In the genomic region with DNA sequence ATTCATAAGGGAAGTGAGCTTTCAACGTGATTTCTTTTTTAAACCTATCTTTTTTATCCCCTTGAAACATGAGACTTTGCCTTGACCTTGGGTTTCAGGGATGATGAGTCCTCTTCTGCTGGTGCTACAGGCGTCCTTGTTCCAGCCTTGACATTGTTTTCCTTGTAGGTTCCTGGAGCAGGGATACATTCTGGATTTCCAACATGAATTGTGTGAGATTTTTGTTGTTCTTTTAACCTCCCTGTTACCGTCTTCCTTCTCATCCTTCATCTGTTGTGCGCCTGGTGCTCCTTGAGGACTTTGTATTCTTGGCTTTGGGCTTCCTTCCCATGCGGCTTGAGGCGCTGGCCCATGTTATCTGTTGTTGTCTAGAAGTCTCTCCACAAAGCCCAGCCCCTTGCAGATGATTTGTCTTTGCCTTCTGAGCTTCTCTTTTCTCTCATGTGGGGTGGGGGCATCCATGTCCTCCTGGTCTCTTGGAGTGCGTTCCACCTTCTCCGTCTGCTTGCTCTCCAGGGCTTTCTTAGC, we compare ENCODE assay signal across 17 cellular contexts.
DNase-seq lines count a peak whose midpoint lies in the region; TF ChIP-seq lines count a peak whose summit lies in the region.
"Had no signal": no experiment of that assay in that cellular context is flagged by ENCODE, and none has a peak within 500 bp of the region (broad histone marks: within the 10 kb centered on the region; RNA-seq: fewer than 3 reads in every experiment).

No MANE protein-coding gene starts in this region.

- H3K4me1 Mint-ChIP-seq in neural progenitor cell, result peaks cover 56% of the 10 kb centered on the region
- H3K4me1 Mint-ChIP-seq in type B pancreatic cell (ENCODE audit: unreplicated experiment), result peaks cover 34% of the 10 kb centered on the region

- H4K20me1 ChIP-seq in OCI-LY1 (ENCODE audit: insufficient read depth, low read length) (no peaks in the 10 kb centered on the region), fibroblast of lung (ENCODE audit: control insufficient read depth, extremely low read depth, insufficient read depth, low read length) (no peaks in the 10 kb centered on the region), neural progenitor cell (ENCODE audit: low read depth) (no peaks in the 10 kb centered on the region)

- H3K9me3 ChIP-seq in OCI-LY1 (ENCODE audit: low read length) (no peaks in the 10 kb centered on the region), fibroblast of lung (ENCODE audit: control insufficient read depth, insufficient read depth, low read depth, low read length) (no peaks in the 10 kb centered on the region), neural progenitor cell (ENCODE audit: low read depth) (no peaks in the 10 kb centered on the region), transverse colon (no peaks in the 10 kb centered on the region), uterus (no peaks in the 10 kb centered on the region)
- H3K9me3 ChIP-seq: MG63, SK-N-SH had no signal

- H3K9me3 Mint-ChIP-seq in neural progenitor cell (no peaks in the 10 kb centered on the region), type B pancreatic cell (no peaks in the 10 kb centered on the region)

- H3K79me2 ChIP-seq in OCI-LY1 (ENCODE audit: insufficient read depth, low read length) (peaks cover 5% of the 10 kb centered on the region), fibroblast of lung (ENCODE audit: control insufficient read depth, insufficient read depth, low read length) (no peaks in the 10 kb centered on the region), neural progenitor cell (ENCODE audit: low read depth) (no peaks in the 10 kb centered on the region)

- H3K4me1 ChIP-seq in OCI-LY1 (ENCODE audit: insufficient read depth, low read length, severe bottlenecking), result peaks cover 89% of the 10 kb centered on the region
- H3K4me1 ChIP-seq in fibroblast of lung (ENCODE audit: control insufficient read depth, extremely low read depth, insufficient read depth, low read length), result no peaks in the 10 kb centered on the region
- H3K4me1 ChIP-seq in neural progenitor cell, result peaks cover 6% of the 10 kb centered on the region
- H3K4me1 ChIP-seq in transverse colon, result peaks cover 0 to 18% (median 11%) of the 10 kb centered on the region in 4 donors
- no peaks in the 10 kb centered on the region for H3K4me1 ChIP-seq in uterus

- DNase-seq in fibroblast of lung (ENCODE audit: low read depth in 2 of 2), result no peak
- DNase-seq in neural progenitor cell (ENCODE audit: low spot score), result no peak
- no peak for DNase-seq in type B pancreatic cell (ENCODE audit: extremely low spot score, unreplicated experiment)
- no peak for DNase-seq in transverse colon
- no peak for DNase-seq in T-helper 9 cell
- no peak for DNase-seq in uterus
- DNase-seq: CD4-positive, CD25-positive, alpha-beta regulatory T cell; EL; GF-D8; NCI-H2107; NCI-H446 treated with DMSO at 0.1 percent for 48 hours; NCI-H526 treated with DMSO at 0.1 percent for 48 hours; SIG-M5; SK-N-SH had no signal

- H3K27me3 Mint-ChIP-seq in neural progenitor cell (ENCODE audit: insufficient read depth, low read depth) (peaks cover 10% of the 10 kb centered on the region), type B pancreatic cell (peaks cover 4% of the 10 kb centered on the region)
- H3K27me3 Mint-ChIP-seq: CD4-positive, CD25-positive, alpha-beta regulatory T cell had no signal

- no peak overlapping the region for H2AFZ ChIP-seq in OCI-LY1 (ENCODE audit: low read length)
- no peak overlapping the region for H2AFZ ChIP-seq in fibroblast of lung (ENCODE audit: low read length)
- H2AFZ ChIP-seq in neural progenitor cell (replicated peaks), result no peak overlapping the region

- H3K9me2 ChIP-seq in OCI-LY1 (ENCODE audit: low read depth, low read length), result no peaks in the 10 kb centered on the region
- H3K9me2 ChIP-seq: SK-N-SH had no signal

- no peaks in the 10 kb centered on the region for H3K27me3 ChIP-seq in OCI-LY1 (ENCODE audit: insufficient read depth, low read length)
- H3K27me3 ChIP-seq in fibroblast of lung (ENCODE audit: control insufficient read depth, insufficient read depth, low read length), result no peaks in the 10 kb centered on the region
- H3K27me3 ChIP-seq in neural progenitor cell, result no peaks in the 10 kb centered on the region
- H3K27me3 ChIP-seq in transverse colon, result no peaks in the 10 kb centered on the region
- no peaks in the 10 kb centered on the region for H3K27me3 ChIP-seq in uterus
- H3K27me3 ChIP-seq: MG63 had no signal

- in situ Hi-C loops in transverse colon (cut with MboI; ENCODE audit: low pct_ligation_motif_present in 1 of 4, low pct_unique_long_range_greater_than_20kb in 1 of 4, low sequenced_read_pairs in 3 of 4), result loop anchor here in 1 of 4 donors (25.0 kb wide), 1 partner anchor 173 kb away; no protein-coding TSS in a partner anchor

- H3K36me3 ChIP-seq in OCI-LY1 (ENCODE audit: insufficient read depth, low read length) (peaks cover 37% of the 10 kb centered on the region), fibroblast of lung (ENCODE audit: control insufficient read depth, insufficient read depth, low read length) (no peaks in the 10 kb centered on the region), neural progenitor cell (no peaks in the 10 kb centered on the region), transverse colon (no peaks in the 10 kb centered on the region), uterus (no peaks in the 10 kb centered on the region)
- H3K36me3 ChIP-seq: MG63 had no signal

- H3K4me2 ChIP-seq in OCI-LY1 (ENCODE audit: low read length) (peak overlapping the region; percentile 33), fibroblast of lung (ENCODE audit: extremely low read depth, insufficient read depth, low read length) (peak overlapping the region; percentile 48), neural progenitor cell (no peak overlapping the region)
- H3K4me2 ChIP-seq: SK-N-SH had no signal

- TF ChIP-seq EP300 in transverse colon (IDR thresholded peaks at IDR 0.05; ENCODE audit: low read depth), result no peak

- WGBS in transverse colon (ENCODE audit: low coverage in 1 of 2), 2 donors, result 90 to 95% methylated on average over 4 to 8 of the region's 8 CpGs

- no peak for TF ChIP-seq POLR2A in transverse colon (IDR thresholded peaks at IDR 0.05)
- TF ChIP-seq POLR2A in uterus (IDR thresholded peaks at IDR 0.05), result no peak

- H3K27ac Mint-ChIP-seq in neural progenitor cell (peak overlapping the region; percentile 57), type B pancreatic cell (no peak overlapping the region)
- H3K27ac Mint-ChIP-seq: CD4-positive, CD25-positive, alpha-beta regulatory T cell had no signal

- intact Hi-C loops in transverse colon (cut with DNase I; ENCODE audit: low total_unique reads) (no loop called here), uterus (cut with DNase I; ENCODE audit: low total_unique reads) (no loop called here)

- H3K9ac ChIP-seq in OCI-LY1 (ENCODE audit: low read length) (peak overlapping the region; percentile 48; the same call in 1 of the 2 replicates), fibroblast of lung (ENCODE audit: insufficient read depth, low read length) (no peak overlapping the region), neural progenitor cell (no peak overlapping the region)
- H3K9ac ChIP-seq: SK-N-SH had no signal

- H3F3A ChIP-seq in OCI-LY1 (ENCODE audit: insufficient read depth, low read length) (no peaks in the 10 kb centered on the region), neural progenitor cell (ENCODE audit: low read depth) (no peaks in the 10 kb centered on the region)

- TF ChIP-seq CTCF in OCI-LY1 (IDR thresholded peaks at IDR 0.05; ENCODE audit: low read length) (no peak), fibroblast of lung (conservative IDR thresholded peaks at IDR 0.05 in 1 of 2, IDR thresholded peaks at IDR 0.05 in 1 of 2; ENCODE audit: low read depth in 1 of 2, low read length in 2 of 2) (no peak), neural progenitor cell (IDR thresholded peaks at IDR 0.05) (no peak), type B pancreatic cell (conservative IDR thresholded peaks at IDR 0.05) (no peak), transverse colon (IDR thresholded peaks at IDR 0.05) (no peak), uterus (IDR thresholded peaks at IDR 0.05) (no peak)

- no peak overlapping the region for H3K4me3 Mint-ChIP-seq in neural progenitor cell
- H3K4me3 Mint-ChIP-seq in type B pancreatic cell, result peak overlapping the region; percentile 52
- H3K4me3 Mint-ChIP-seq: CD4-positive, CD25-positive, alpha-beta regulatory T cell had no signal

- H3K4me3 ChIP-seq in OCI-LY1 (ENCODE audit: low read depth, low read length, poor library complexity, severe bottlenecking) (peak overlapping the region; percentile 0), fibroblast of lung (replicated peaks in 1 of 4; ENCODE audit: control extremely low read depth in 1 of 4, insufficient read depth in 1 of 4, low read depth in 3 of 4, low read length in 4 of 4) (no peak overlapping the region), neural progenitor cell (no peak overlapping the region), transverse colon (no peak overlapping the region), uterus (peak overlapping the region in 1 of 2 donors; percentile 4)
- H3K4me3 ChIP-seq: MG63 had no signal

- no peaks in the 10 kb centered on the region for H3K36me3 Mint-ChIP-seq in neural progenitor cell
- H3K36me3 Mint-ChIP-seq in type B pancreatic cell, result no peaks in the 10 kb centered on the region

- peak overlapping the region; percentile 97 for H3K27ac ChIP-seq in OCI-LY1 (ENCODE audit: low read depth, low read length, poor library complexity, severe bottlenecking)
- H3K27ac ChIP-seq in fibroblast of lung (ENCODE audit: insufficient read depth, low read length), result no peak overlapping the region
- H3K27ac ChIP-seq in neural progenitor cell, result no peak overlapping the region
- H3K27ac ChIP-seq in transverse colon, result no peak overlapping the region
- H3K27ac ChIP-seq in uterus, result no peak overlapping the region
- H3K27ac ChIP-seq: RWPE1 had no signal
